Comparison of ENCODE assay signal across 21 cellular contexts in genomic region chr5:104241051-104241450, GRCh38.
DNase-seq lines count a peak whose midpoint lies in the region; ATAC-seq and TF ChIP-seq lines count a peak whose summit lies in the region.
"Had no signal": no experiment of that assay in that cellular context is flagged by ENCODE, and none has a peak within 500 bp of the region (broad histone marks: within the 10 kb centered on the region; RNA-seq: fewer than 3 reads in every experiment).

No MANE protein-coding gene starts in this region.

- no peak overlapping the region for H3K4me3 ChIP-seq in right atrium auricular region
- H3K4me3 ChIP-seq in heart right ventricle = no peak overlapping the region
- H3K4me3 ChIP-seq: cardiac muscle cell, GM23248 had no signal

- WGBS in heart right ventricle, 2 donors = 67 to 77% methylated on average over 4 of the region's 4 CpGs

- H3K36me3 ChIP-seq in right atrium auricular region (no peaks in the 10 kb centered on the region), heart right ventricle (no peaks in the 10 kb centered on the region)
- H3K36me3 ChIP-seq: cardiac muscle cell had no signal

- TF ChIP-seq CTCF in right atrium auricular region (IDR thresholded peaks at IDR 0.05) (no peak), heart right ventricle (IDR thresholded peaks at IDR 0.05) (no peak)

- H3K4me1 ChIP-seq in right atrium auricular region (no peaks in the 10 kb centered on the region), heart right ventricle (no peaks in the 10 kb centered on the region)
- H3K4me1 ChIP-seq: Caco-2 had no signal

- ATAC-seq in heart right ventricle (no peak), HG03039 (IDR thresholded peaks at IDR 0.05; ENCODE audit: unreplicated experiment) (no peak)
- ATAC-seq: effector memory CD8-positive, alpha-beta T cell; left ventricle myocardium superior; stimulated activated naive CD8-positive, alpha-beta T cell treated with anti-CD3 and anti-CD28 coated beads, Interleukin-15, amount 100 ng/mL, for 72 hours had no signal

- H3K27ac ChIP-seq in right atrium auricular region (no peak overlapping the region), heart right ventricle (no peak overlapping the region)
- H3K27ac ChIP-seq: cardiac muscle cell, GM23248, HL-60 had no signal

- DNase-seq in right atrium auricular region (ENCODE audit: low spot score) (peak; percentile 54), heart right ventricle (no peak), anterior cingulate cortex (lab: John Stamatoyannopoulos, UW) (peak in 34 of 58 donors; percentile 0 to 55 (median 11)), left kidney (ENCODE audit: low read depth, low spot score) (peak; percentile 4), ureter (ENCODE audit: low spot score) (peak; percentile 41), OCI-M1 (lab: John Stamatoyannopoulos, UW) (no peak), COLO829 (ENCODE audit: low spot score) (no peak)
- DNase-seq: activated CD4-positive, alpha-beta T cell treated with anti-CD3 and anti-CD28 coated beads, Interleukin-2, amount 50 U/mL, for 1 hour; activated naive CD8-positive, alpha-beta T cell treated with anti-CD3 and anti-CD28 coated beads, Interleukin-2, amount 10 ng/mL, durations not matched to agents 7 days and 5 days; activated T-cell treated with anti-CD3 and anti-CD28 coated beads, Interleukin-2, amount 50 U/mL, for 1 hour; Caco-2; effector memory CD8-positive, alpha-beta T cell; foreskin fibroblast; GM23248; left ventricle myocardium superior; NCI-H1417; NCI-H345; stimulated activated naive CD8-positive, alpha-beta T cell treated with anti-CD3 and anti-CD28 coated beads, Interleukin-15, amount 100 ng/mL, for 72 hours had no signal

- H3K9me3 ChIP-seq in right atrium auricular region (no peaks in the 10 kb centered on the region), heart right ventricle (no peaks in the 10 kb centered on the region)
- H3K9me3 ChIP-seq: Caco-2 had no signal

- intact Hi-C loops in heart right ventricle (cut with DNase I) = no loop called here

- H3K27me3 ChIP-seq in right atrium auricular region (no peaks in the 10 kb centered on the region), heart right ventricle (no peaks in the 10 kb centered on the region)
- H3K27me3 ChIP-seq: cardiac muscle cell had no signal

Comparison
In these comparisons a context has a peak if more than half of its experiments do, and no peak if none do; other contexts are left out.
1. DNase-seq: peak in right atrium auricular region (single experiment), anterior cingulate cortex (34 of 58), left kidney (single experiment) and ureter (single experiment); none in heart right ventricle (0 of 2), OCI-M1 (single experiment) and COLO829 (single experiment).